In the genomic region with DNA sequence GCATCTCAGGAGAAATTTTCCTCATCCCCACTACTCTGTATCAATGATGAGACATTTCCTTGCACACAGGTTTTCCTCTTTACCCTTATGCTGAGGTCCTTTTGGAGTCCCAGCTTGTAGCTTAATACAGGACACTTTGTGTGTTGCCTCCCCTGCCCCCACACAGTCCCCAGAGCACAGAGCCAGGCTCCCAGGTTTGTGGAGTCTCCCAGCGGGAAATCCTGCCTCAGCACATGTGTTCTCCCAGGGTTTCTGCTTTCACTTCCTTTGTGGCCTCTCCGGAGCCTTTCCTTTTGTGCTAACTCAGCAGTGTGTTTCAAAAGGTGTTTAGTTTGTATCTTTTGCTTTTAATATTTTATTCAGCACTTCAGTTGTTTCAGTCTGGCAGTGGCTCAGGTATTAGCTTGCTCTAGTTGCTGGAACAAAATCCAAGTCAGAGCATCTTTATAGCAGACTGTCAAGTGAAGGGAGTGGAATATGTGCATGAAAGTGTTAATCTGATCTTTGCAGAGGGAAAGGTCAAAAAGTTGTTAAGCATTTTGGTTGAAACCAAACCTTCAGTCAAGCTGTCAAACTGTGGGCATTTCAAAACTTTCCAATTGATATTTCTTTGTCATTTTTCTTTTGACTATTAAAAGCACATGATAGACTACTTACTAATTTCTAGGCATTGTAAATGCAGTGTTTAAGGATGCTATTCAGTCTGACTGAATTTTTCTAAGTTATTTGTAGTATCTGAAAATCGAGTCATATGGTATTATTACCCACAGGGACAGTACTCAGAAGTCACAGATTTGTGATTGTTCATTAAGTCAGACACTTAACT, we compare ENCODE assay signal across 10 cellular contexts. TPM values are rescaled to one million over a fixed set of nuclear protein-coding genes. Genes with fewer than 3 reads are reported as not detected.
DNase-seq lines count a peak whose midpoint lies in the region; ATAC-seq and TF ChIP-seq lines count a peak whose summit lies in the region.
"Had no signal": no experiment of that assay in that cellular context is flagged by ENCODE, and none has a peak within 500 bp of the region (broad histone marks: within the 10 kb centered on the region; RNA-seq: fewer than 3 reads in every experiment).

No MANE protein-coding gene starts in this region.

- H3K4me2 ChIP-seq in mesenchymal stem cell (ENCODE audit: low read length, poor library complexity, severe bottlenecking), result no peak overlapping the region

- in situ Hi-C loops in G401 (cut with HindIII; ENCODE audit: low sequenced_read_pairs), result no loop called here

- no peak overlapping the region for H2BK15ac ChIP-seq in mesenchymal stem cell (ENCODE audit: low read depth, poor library complexity, severe bottlenecking)

- H3K9me3 ChIP-seq in mesenchymal stem cell (ENCODE audit: control insufficient read depth, low read length), result no peaks in the 10 kb centered on the region
- H3K9me3 ChIP-seq: ovary, SJSA1 had no signal

- 25% methylated on average over 3 of the region's 3 CpGs for WGBS in mesenchymal stem cell

- no peak overlapping the region for H4K8ac ChIP-seq in mesenchymal stem cell (ENCODE audit: low read length)

- peak overlapping the region; percentile 69 to 78 (median 76) for H3K27ac Mint-ChIP-seq in brain

- H2AK5ac ChIP-seq in mesenchymal stem cell (ENCODE audit: low read length, severe bottlenecking), result no peak overlapping the region

- no peaks in the 10 kb centered on the region for H3K27me3 Mint-ChIP-seq in brain

- H3K27ac ChIP-seq in mesenchymal stem cell (ENCODE audit: low read length, poor library complexity, severe bottlenecking), result peak overlapping the region; percentile 74
- H3K27ac ChIP-seq: ovary, SJSA1 had no signal

- DNase-seq in D341Med (ENCODE audit: low spot score) (peak; percentile 47), mesenchymal stem cell (no peak), dedifferentiated amniotic fluid mesenchymal stem cell (ENCODE audit: extremely low spot score) (no peak), G401 (ENCODE audit: low spot score) (no peak), NCI-H1048 (lab: John Stamatoyannopoulos, UW) (no peak)
- DNase-seq in Jurkat, Clone E6-1 (ENCODE audit: low read depth, low spot score), result no peak
- DNase-seq: ovary had no signal

- peaks cover 59% of the 10 kb centered on the region for H3K36me3 Mint-ChIP-seq in brain

- H3K23ac ChIP-seq in mesenchymal stem cell (ENCODE audit: low read length in 2 of 2), result no peak overlapping the region

- H2BK120ac ChIP-seq in mesenchymal stem cell (ENCODE audit: low read depth, low read length), result no peak overlapping the region

- H3K4me3 ChIP-seq in Jurkat, Clone E6-1 (ENCODE audit: low read length), result peak overlapping the region; percentile 1; the same call in 1 of the 2 replicates
- peak overlapping the region in 1 of 2 experiments; percentile 54 for H3K4me3 ChIP-seq in mesenchymal stem cell (ENCODE audit: insufficient read depth in 1 of 2, low read depth in 1 of 2, low read length in 2 of 2)
- H3K4me3 ChIP-seq: ovary, SJSA1 had no signal

- no peak for ATAC-seq in HG02642 (IDR thresholded peaks at IDR 0.05; ENCODE audit: poor library complexity, unreplicated experiment)

- H3K14ac ChIP-seq in mesenchymal stem cell (ENCODE audit: low read length in 2 of 2), result no peak overlapping the region

- peaks cover 0 to 15% (median 8%) of the 10 kb centered on the region in 5 experiments for H3K9me3 Mint-ChIP-seq in brain

- no peak overlapping the region for H4K91ac ChIP-seq in mesenchymal stem cell (ENCODE audit: low read length)

- H3K4me1 ChIP-seq in mesenchymal stem cell (ENCODE audit: control insufficient read depth, insufficient read depth, low read depth, low read length), result peaks cover 17% of the 10 kb centered on the region

- H3K9ac ChIP-seq in mesenchymal stem cell (ENCODE audit: low read length), result peak overlapping the region; percentile 78

- H3K4me3 Mint-ChIP-seq in brain, result peak overlapping the region; percentile 46 to 79 (median 51)

- H3K36me3 ChIP-seq in mesenchymal stem cell (ENCODE audit: control insufficient read depth in 1 of 2, insufficient read depth in 2 of 2, low read depth in 1 of 2, low read length in 2 of 2), result peaks cover 0 to 59% of the 10 kb centered on the region in 2 experiments
- H3K36me3 ChIP-seq: ovary had no signal

- no peak overlapping the region for H3K18ac ChIP-seq in mesenchymal stem cell (ENCODE audit: low read depth in 1 of 2, low read length in 2 of 2)

- H2BK5ac ChIP-seq in mesenchymal stem cell (ENCODE audit: low read depth, low read length, poor library complexity, severe bottlenecking), result no peak overlapping the region

- no peaks in the 10 kb centered on the region for H3K79me1 ChIP-seq in mesenchymal stem cell (replicated peaks; ENCODE audit: low read length, poor library complexity, severe bottlenecking)

- H2BK12ac ChIP-seq in mesenchymal stem cell (ENCODE audit: low read length in 2 of 2), result no peak overlapping the region

- H3K4ac ChIP-seq in mesenchymal stem cell (ENCODE audit: low read depth in 1 of 2, low read length in 2 of 2), result no peak overlapping the region

- H3K27me3 ChIP-seq in mesenchymal stem cell (ENCODE audit: control insufficient read depth in 1 of 2, insufficient read depth in 1 of 2, low read length in 2 of 2), result no peaks in the 10 kb centered on the region
- H3K27me3 ChIP-seq: ovary, SJSA1 had no signal

- TF ChIP-seq CTCF in brain (conservative IDR thresholded peaks at IDR 0.05), result no peak

- peaks cover 57% of the 10 kb centered on the region for H3K4me1 Mint-ChIP-seq in brain

- H2AFZ ChIP-seq in mesenchymal stem cell (ENCODE audit: low read depth, low read length), result no peak overlapping the region

RNA-seq across cellular contexts. Expression of a gene that starts 8.6 kb away (rescaled TPM):
- polyA plus RNA-seq in Jurkat, Clone E6-1 (2012; ENCODE audit: insufficient read depth, insufficient read length), result 17.2 TPM
- polyA plus RNA-seq in brain (ENCODE audit: insufficient read depth, low read depth, low replicate concordance), result 15.9 TPM
- polyA plus RNA-seq in mesenchymal stem cell (2013, experiment 1 of 2), result 40.4 TPM
- 41.1 TPM for polyA plus RNA-seq in mesenchymal stem cell (2013, experiment 2 of 2)
- total RNA-seq in G401 (2014; rRNA removed; shearing (Covaris generic)), result 13.2 and 20.5 TPM in 2 replicates
